In genomic region chr10:132270256-132270655, GRCh38 we compare ENCODE assay signal across 22 cellular contexts.
"Had no signal": no experiment of that assay in that cellular context is flagged by ENCODE, and none has a peak within 500 bp of the region (broad histone marks: within the 10 kb centered on the region; RNA-seq: fewer than 3 reads in every experiment).

No MANE protein-coding gene starts in this region.

- H3K4me3 Mint-ChIP-seq: activated B cell treated with CpG ODN at 0.5 μM for 24 hours; activated CD4-positive, alpha-beta T cell treated with anti-CD3 and anti-CD28 coated beads, Interleukin-2, amount 10 ng/mL, durations not matched to agents 24 days and 14 days; activated naive CD4-positive, alpha-beta T cell treated with anti-CD3 and anti-CD28 coated beads, Interleukin-2, amount 10 ng/mL, durations not matched to agents 7 days and 5 days; activated naive CD8-positive, alpha-beta T cell treated with anti-CD3 and anti-CD28 coated beads for 36 hours; activated T-cell treated with anti-CD3 and anti-CD28 coated beads, Interleukin-2, amount 50 U/mL, for 72 hours; T-cell had no signal

- H3K36me3 Mint-ChIP-seq: activated naive CD4-positive, alpha-beta T cell treated with anti-CD3 and anti-CD28 coated beads, Interleukin-2, amount 10 ng/mL, durations not matched to agents 7 days and 5 days; activated naive CD8-positive, alpha-beta T cell treated with anti-CD3 and anti-CD28 coated beads for 36 hours had no signal

- H3K27ac ChIP-seq: SK-N-MC had no signal

- H3K27ac Mint-ChIP-seq: activated B cell treated with CpG ODN at 0.5 μM for 24 hours; activated CD4-positive, alpha-beta T cell treated with anti-CD3 and anti-CD28 coated beads, Interleukin-2, amount 10 ng/mL, durations not matched to agents 24 days and 14 days; activated naive CD4-positive, alpha-beta T cell treated with anti-CD3 and anti-CD28 coated beads, Interleukin-2, amount 10 ng/mL, durations not matched to agents 7 days and 5 days; activated naive CD8-positive, alpha-beta T cell treated with anti-CD3 and anti-CD28 coated beads for 36 hours; activated T-cell treated with anti-CD3 and anti-CD28 coated beads, Interleukin-2, amount 50 U/mL, for 72 hours; activated T-helper 2 cell treated with anti-CD3 and anti-CD28 coated beads, Interferon-gamma antibody, Interleukin-2, Interleukin-4, amounts not matched to agents 10 μg/mL and 5 μg/mL and 100 μg/mL, durations not matched to agents 14 hours and 24 hours and 36 hours; T-cell had no signal

- H3K27me3 Mint-ChIP-seq: activated B cell treated with CpG ODN at 0.5 μM for 24 hours; activated CD4-positive, alpha-beta T cell treated with anti-CD3 and anti-CD28 coated beads, Interleukin-2, amount 10 ng/mL, durations not matched to agents 24 days and 14 days; activated naive CD4-positive, alpha-beta T cell treated with anti-CD3 and anti-CD28 coated beads, Interleukin-2, amount 10 ng/mL, durations not matched to agents 7 days and 5 days; activated naive CD8-positive, alpha-beta T cell treated with anti-CD3 and anti-CD28 coated beads for 36 hours; T-cell had no signal

- DNase-seq: activated B cell treated with CpG ODN at 0.5 μM for 24 hours; activated CD4-positive, alpha-beta T cell treated with anti-CD3 and anti-CD28 coated beads for 1 hour; activated CD4-positive, alpha-beta T cell treated with anti-CD3 and anti-CD28 coated beads, Interleukin-2, amount 10 ng/mL, durations not matched to agents 24 days and 14 days; activated CD4-positive, alpha-beta T cell treated with anti-CD3 and anti-CD28 coated beads, Interleukin-2, amount 50 U/mL, for 48 hours; activated CD8-positive, alpha-beta memory T cell treated with anti-CD3 and anti-CD28 coated beads for 24 hours; activated gamma-delta T cell treated with Interleukin-2 at 50 U/mL for 16 hours; activated naive CD4-positive, alpha-beta T cell treated with anti-CD3 and anti-CD28 coated beads, Interleukin-2, amount 10 ng/mL, durations not matched to agents 7 days and 5 days; activated naive CD8-positive, alpha-beta T cell treated with anti-CD3 and anti-CD28 coated beads for 36 hours; activated T-cell treated with anti-CD3 and anti-CD28 coated beads, Interleukin-2, amount 50 U/mL, for 72 hours; KBM-7; NCI-H1048; NCI-H146; NCI-H187 treated with DMSO at 0.1 percent for 48 hours; NCI-H2081 treated with DMSO at 0.1 percent for 48 hours; NCI-H446; NCI-H524; PC-3; T-cell; T-helper 2 cell; T1000 had no signal

- H3K4me1 Mint-ChIP-seq: activated B cell treated with CpG ODN at 0.5 μM for 24 hours had no signal

- ATAC-seq: activated T-cell treated with anti-CD3 and anti-CD28 coated beads, Interleukin-2, amount 50 U/mL, for 72 hours; PC-3; T-cell had no signal

- H3K9me3 Mint-ChIP-seq: activated B cell treated with CpG ODN at 0.5 μM for 24 hours had no signal

- H3K4me3 ChIP-seq: SK-N-MC had no signal
